ENCODE assay signal across 36 cellular contexts in genomic region chr1:182428043-182428442, GRCh38. TPM values are rescaled to one million over a fixed set of nuclear protein-coding genes. Genes with fewer than 3 reads are reported as not detected.
DNase-seq lines count a peak whose midpoint lies in the region; ATAC-seq and FAIRE-seq lines count a peak whose summit lies in the region.
"Had no signal": no experiment of that assay in that cellular context is flagged by ENCODE, and none has a peak within 500 bp of the region (broad histone marks: within the 10 kb centered on the region; RNA-seq: fewer than 3 reads in every experiment).

No MANE protein-coding gene starts in this region.

- H3K27me3 Mint-ChIP-seq in CD8-positive, alpha-beta memory T cell = peaks cover 0 to under 1% of the 10 kb centered on the region in 2 donors
- H3K27me3 Mint-ChIP-seq: activated B cell treated with CpG ODN at 0.5 μM for 24 hours; central memory CD8-positive, alpha-beta T cell; memory B cell had no signal

- H3K36me3 ChIP-seq in CD8-positive, alpha-beta memory T cell (ENCODE audit: insufficient read depth, low read length) = no peaks in the 10 kb centered on the region
- H3K36me3 ChIP-seq: adrenal gland; BLaER1 treated with 17β-estradiol and CSF1 and Interleukin-3, amounts not matched to agents 10 nM and 100 nM; sigmoid colon had no signal

- H3K27me3 ChIP-seq in CD8-positive, alpha-beta memory T cell (ENCODE audit: insufficient read depth, low read length, poor library complexity, severe bottlenecking) = no peaks in the 10 kb centered on the region
- H3K27me3 ChIP-seq: BLaER1 treated with 17β-estradiol and CSF1 and Interleukin-3, amounts not matched to agents 10 nM and 100 nM; body of pancreas; sigmoid colon had no signal

- CTCF ChIA-PET in CD8-positive, alpha-beta memory T cell (lab: Charles Lee) = no interaction called here

- H3K4me1 ChIP-seq in CD8-positive, alpha-beta memory T cell (ENCODE audit: insufficient read depth, low read length) = peaks cover 20% of the 10 kb centered on the region
- H3K4me1 ChIP-seq: adrenal gland, body of pancreas, psoas muscle, sigmoid colon had no signal

- no peaks in the 10 kb centered on the region for H3K36me3 Mint-ChIP-seq in CD8-positive, alpha-beta memory T cell
- H3K36me3 Mint-ChIP-seq: memory B cell had no signal

- H3K27ac ChIP-seq in CD8-positive, alpha-beta memory T cell (ENCODE audit: low read depth, low read length) = no peak overlapping the region
- H3K27ac ChIP-seq: adrenal gland; BLaER1 treated with 17β-estradiol and CSF1 and Interleukin-3, amounts not matched to agents 10 nM and 100 nM; body of pancreas; HL-60; psoas muscle; sigmoid colon had no signal

- POLR2A ChIA-PET in CD8-positive, alpha-beta memory T cell (lab: Charles Lee) = no interaction called here

- ATAC-seq in HG02759 (IDR thresholded peaks at IDR 0.05; ENCODE audit: unreplicated experiment) (peak; percentile 23), HG03439 (IDR thresholded peaks at IDR 0.05; ENCODE audit: unreplicated experiment) (peak; percentile 37)
- ATAC-seq: body of pancreas, left lobe of liver, PC-3, psoas muscle, SK-N-SH treated with all-trans-retinoic acid at 6 μM for 48 hours had no signal

- no peaks in the 10 kb centered on the region for H3K9me3 ChIP-seq in CD8-positive, alpha-beta memory T cell (ENCODE audit: low read length)
- H3K9me3 ChIP-seq: adrenal gland, body of pancreas, psoas muscle, sigmoid colon had no signal

- H3K27ac Mint-ChIP-seq in CD8-positive, alpha-beta memory T cell = peak overlapping the region in 3 of 8 donors; percentile 10 to 67 (median 33)
- H3K27ac Mint-ChIP-seq: activated B cell treated with CpG ODN at 0.5 μM for 24 hours; activated T-cell treated with anti-CD3 and anti-CD28 coated beads, Interleukin-2, amount 50 U/mL, for 72 hours; memory B cell; nephron; T-helper 1 cell treated with Interleukin-12 subunit alpha and Interleukin-12 subunit beta and Interleukin-4 antibody, amounts not matched to agents 30 μg/mL and 1 μg/mL, for 36 hours had no signal

- H3K4me3 Mint-ChIP-seq in CD8-positive, alpha-beta memory T cell = no peak overlapping the region
- H3K4me3 Mint-ChIP-seq: activated B cell treated with CpG ODN at 0.5 μM for 24 hours; activated T-cell treated with anti-CD3 and anti-CD28 coated beads, Interleukin-2, amount 50 U/mL, for 72 hours; central memory CD8-positive, alpha-beta T cell; memory B cell; nephron; T-helper 1 cell treated with Interleukin-12 subunit alpha and Interleukin-12 subunit beta and Interleukin-4 antibody, amounts not matched to agents 30 μg/mL and 1 μg/mL, for 36 hours had no signal

- peaks cover 26 to 38% (median 28%) of the 10 kb centered on the region in 3 donors for H3K4me1 Mint-ChIP-seq in CD8-positive, alpha-beta memory T cell
- H3K4me1 Mint-ChIP-seq: nephron had no signal

- DNase-seq in GM18507 (ENCODE audit: extremely low spot score, insufficient read length, low read depth) (no peak), GM19239 (ENCODE audit: insufficient read length, low spot score) (no peak), putamen (ENCODE audit: low spot score) (no peak), SK-N-DZ (ENCODE audit: low spot score) (no peak)
- no peak for DNase-seq in CD8-positive, alpha-beta memory T cell
- DNase-seq: activated B cell treated with CpG ODN at 0.5 μM for 24 hours; activated T-cell treated with anti-CD3 and anti-CD28 coated beads, Interleukin-2, amount 50 U/mL, for 72 hours; adrenal gland; body of pancreas; KBM-7; NCI-H1092; NCI-H1694 treated with DMSO at 0.1 percent for 48 hours; NCI-H510A treated with DMSO at 0.1 percent for 48 hours; PC-3; psoas muscle; sigmoid colon; stimulated activated CD4-positive, alpha-beta T cell treated with anti-CD3 and anti-CD28 coated beads, Interleukin-12 subunit alpha, Interleukin-12 subunit beta, amount 100 ng/mL, for 4 hours; stimulated activated CD4-positive, alpha-beta T cell treated with anti-CD3 and anti-CD28 coated beads, Interleukin-4, amount 100 ng/mL, for 1 hour; substantia nigra; trophoblast cell had no signal

- H3K4me3 ChIP-seq in CD8-positive, alpha-beta memory T cell (ENCODE audit: low read length) = no peak overlapping the region
- H3K4me3 ChIP-seq: adrenal gland; BLaER1 treated with 17β-estradiol and CSF1 and Interleukin-3, amounts not matched to agents 10 nM and 100 nM; body of pancreas; psoas muscle; sigmoid colon had no signal

- H3K9me3 Mint-ChIP-seq in CD8-positive, alpha-beta memory T cell = no peaks in the 10 kb centered on the region
- H3K9me3 Mint-ChIP-seq: activated B cell treated with CpG ODN at 0.5 μM for 24 hours; activated T-cell treated with anti-CD3 and anti-CD28 coated beads, Interleukin-2, amount 50 U/mL, for 72 hours; central memory CD8-positive, alpha-beta T cell; memory B cell; nephron; T-helper 1 cell treated with Interleukin-12 subunit alpha and Interleukin-12 subunit beta and Interleukin-4 antibody, amounts not matched to agents 30 μg/mL and 1 μg/mL, for 36 hours had no signal

- FAIRE-seq in GM18507 (lab: Jason Lieb, UNC) (peak; percentile 82), GM19239 (lab: Jason Lieb, UNC) (peak; percentile 71)
- FAIRE-seq: H54, islet of Langerhans had no signal

RNA-seq across cellular contexts. Expression of gene RGSL1, which starts 21.9 kb away (rescaled TPM):
- not detected in 2 replicates for polyA plus RNA-seq in SK-N-DZ (2014; cell fraction: cytosol; rRNA removed)
- not detected in 2 replicates for polyA plus RNA-seq in SK-N-DZ (2014; cell fraction: nucleus; rRNA removed)
- total RNA-seq in CD8-positive, alpha-beta memory T cell = not detected
- not detected for polyA plus RNA-seq in CD8-positive, alpha-beta memory T cell
- total RNA-seq: activated B cell treated with CpG ODN at 0.5 μM for 24 hours; activated T-cell treated with anti-CD3 and anti-CD28 coated beads, Interleukin-2, amount 50 U/mL, for 72 hours; adrenal gland; body of pancreas; fibroblast of villous mesenchyme; G401; left lobe of liver; M059J; PC-3; psoas muscle; sigmoid colon had no signal
- polyA plus RNA-seq: adrenal gland, psoas muscle, sigmoid colon had no signal

RNA-seq across cellular contexts. Expression of gene TEDDM1, which starts 27.6 kb away (rescaled TPM):
- polyA plus RNA-seq in SK-N-DZ (2014; cell fraction: cytosol; rRNA removed) = not detected in 2 replicates
- not detected in 2 replicates for polyA plus RNA-seq in SK-N-DZ (2014; cell fraction: nucleus; rRNA removed)
- total RNA-seq in CD8-positive, alpha-beta memory T cell = not detected
- not detected for polyA plus RNA-seq in CD8-positive, alpha-beta memory T cell
- total RNA-seq: activated B cell treated with CpG ODN at 0.5 μM for 24 hours; activated T-cell treated with anti-CD3 and anti-CD28 coated beads, Interleukin-2, amount 50 U/mL, for 72 hours; adrenal gland; body of pancreas; fibroblast of villous mesenchyme; G401; left lobe of liver; M059J; omental fat pad; PC-3; psoas muscle; sigmoid colon had no signal
- polyA plus RNA-seq: adrenal gland, psoas muscle, sigmoid colon had no signal

RNA-seq across cellular contexts. Expression of gene GLUL, which starts 36.5 kb away (rescaled TPM):
- 221 and 222 TPM in 2 replicates for polyA plus RNA-seq in SK-N-DZ (2014; cell fraction: cytosol; rRNA removed)
- polyA plus RNA-seq in SK-N-DZ (2014; cell fraction: nucleus; rRNA removed) = 176 and 193 TPM in 2 replicates
- total RNA-seq in CD8-positive, alpha-beta memory T cell = 10 to 100 TPM; 31.2 to 32.7 TPM
- 62.9 TPM for polyA plus RNA-seq in CD8-positive, alpha-beta memory T cell
